In genomic region chr1:15426492-15427279, GRCh38 we compare ENCODE assay signal across 10 cellular contexts. TPM values are rescaled to one million over a fixed set of nuclear protein-coding genes. Genes with fewer than 3 reads are reported as not detected.
A peak's percentile ranks its signal among the peaks of the same experiment; 100 is the strongest.
DNase-seq lines count a peak whose midpoint lies in the region; ATAC-seq and TF ChIP-seq lines count a peak whose summit lies in the region.
"Had no signal": no experiment of that assay in that cellular context is flagged by ENCODE, and none has a peak within 500 bp of the region (broad histone marks: within the 10 kb centered on the region; RNA-seq: fewer than 3 reads in every experiment).

No MANE protein-coding gene starts in this region.

- H3K4me3 ChIP-seq in CD4-positive, CD25-positive, alpha-beta regulatory T cell (ENCODE audit: low read depth, low read length) = no peak overlapping the region
- no peak overlapping the region for H3K4me3 ChIP-seq in Peyer's patch
- H3K4me3 ChIP-seq in duodenal mucosa (ENCODE audit: low read depth in 1 of 2, low read length in 2 of 2) = no peak overlapping the region
- H3K4me3 ChIP-seq: thyroid gland had no signal

- peak overlapping the region in 2 of 3 donors; percentile 63 to 84 for H3K27ac Mint-ChIP-seq in CD4-positive, CD25-positive, alpha-beta regulatory T cell
- H3K27ac Mint-ChIP-seq in natural killer cell = peak overlapping the region; percentile 93 to 100

- H3K27me3 Mint-ChIP-seq in CD4-positive, CD25-positive, alpha-beta regulatory T cell = no peaks in the 10 kb centered on the region
- H3K27me3 Mint-ChIP-seq in natural killer cell (ENCODE audit: low read depth in 2 of 2) = no peaks in the 10 kb centered on the region

- no peak for ATAC-seq in CD4-positive, CD25-positive, alpha-beta regulatory T cell (ENCODE audit: low read depth in 2 of 2)
- peak in 1 of 3 donors; percentile 6 for ATAC-seq in natural killer cell
- ATAC-seq in HG02763 (IDR thresholded peaks at IDR 0.05; ENCODE audit: unreplicated experiment) = no peak

- H3K4me3 Mint-ChIP-seq in CD4-positive, CD25-positive, alpha-beta regulatory T cell = no peak overlapping the region
- H3K4me3 Mint-ChIP-seq in natural killer cell = peak overlapping the region; percentile 78

- DNase-seq in CD4-positive, CD25-positive, alpha-beta regulatory T cell = no peak
- DNase-seq in Peyer's patch = peak in 2 of 3 donors; percentile 83 to 84
- no peak for DNase-seq in natural killer cell
- DNase-seq in HuH-7.5 (ENCODE audit: low spot score) = no peak
- DNase-seq in mesenteric fat pad (ENCODE audit: low spot score) = no peak
- no peak for DNase-seq in activated CD4-positive, alpha-beta T cell treated with anti-CD3 and anti-CD28 coated beads for 48 hours
- DNase-seq: thyroid gland had no signal

- peak overlapping the region; percentile 42 to 55 for H3K9ac ChIP-seq in duodenal mucosa (ENCODE audit: low read depth in 1 of 2, low read length in 2 of 2)

- peaks cover 8% of the 10 kb centered on the region for H3K36me3 ChIP-seq in CD4-positive, CD25-positive, alpha-beta regulatory T cell (ENCODE audit: control insufficient read depth, insufficient read depth, low read length)
- peaks cover 0 to 47% (median 0%) of the 10 kb centered on the region in 3 donors for H3K36me3 ChIP-seq in Peyer's patch
- H3K36me3 ChIP-seq in duodenal mucosa (ENCODE audit: control insufficient read depth in 1 of 2, insufficient read depth in 2 of 2, low read length in 2 of 2) = peaks cover 0 to 46% of the 10 kb centered on the region in 2 donors

- H3K9me3 ChIP-seq in CD4-positive, CD25-positive, alpha-beta regulatory T cell (ENCODE audit: control insufficient read depth in 2 of 2, low read length in 2 of 2) = no peaks in the 10 kb centered on the region
- no peaks in the 10 kb centered on the region for H3K9me3 ChIP-seq in Peyer's patch
- H3K9me3 ChIP-seq in duodenal mucosa (ENCODE audit: control insufficient read depth in 1 of 2, low read length in 2 of 2) = no peaks in the 10 kb centered on the region
- H3K9me3 ChIP-seq: thyroid gland had no signal

- H3K27ac ChIP-seq in CD4-positive, CD25-positive, alpha-beta regulatory T cell (ENCODE audit: insufficient read depth, low read length, poor library complexity, severe bottlenecking) = no peak overlapping the region
- peak overlapping the region in 3 of 4 donors; percentile 73 to 95 (median 92) for H3K27ac ChIP-seq in Peyer's patch
- H3K27ac ChIP-seq in duodenal mucosa (ENCODE audit: low read depth, low read length) = peak overlapping the region; percentile 7
- H3K27ac ChIP-seq: thyroid gland had no signal

- no peaks in the 10 kb centered on the region for H3K4me1 ChIP-seq in CD4-positive, CD25-positive, alpha-beta regulatory T cell (ENCODE audit: control insufficient read depth, insufficient read depth, low read length, poor library complexity, severe bottlenecking)
- H3K4me1 ChIP-seq in Peyer's patch (peaks cover 0 to 48% (median 16%) of the 10 kb centered on the region in 4 donors), duodenal mucosa (ENCODE audit: control insufficient read depth in 1 of 2, insufficient read depth in 2 of 2, low read length in 2 of 2) (peaks cover 46 to 48% of the 10 kb centered on the region in 2 donors)

- H3K4me1 Mint-ChIP-seq in CD4-positive, CD25-positive, alpha-beta regulatory T cell = peaks cover 0 to 7% (median 6%) of the 10 kb centered on the region in 4 donors
- H3K4me1 Mint-ChIP-seq in natural killer cell = peaks cover 54 to 86% of the 10 kb centered on the region in 2 donors

- no peaks in the 10 kb centered on the region for H3K9me3 Mint-ChIP-seq in CD4-positive, CD25-positive, alpha-beta regulatory T cell
- no peaks in the 10 kb centered on the region for H3K9me3 Mint-ChIP-seq in natural killer cell

- H3K27me3 ChIP-seq in CD4-positive, CD25-positive, alpha-beta regulatory T cell (ENCODE audit: control insufficient read depth, insufficient read depth, low read length) = no peaks in the 10 kb centered on the region
- no peaks in the 10 kb centered on the region for H3K27me3 ChIP-seq in Peyer's patch
- no peaks in the 10 kb centered on the region for H3K27me3 ChIP-seq in duodenal mucosa (ENCODE audit: control insufficient read depth in 1 of 2, insufficient read depth in 2 of 2, low read length in 2 of 2)
- H3K27me3 ChIP-seq: thyroid gland had no signal

- H3K36me3 Mint-ChIP-seq in CD4-positive, CD25-positive, alpha-beta regulatory T cell = peaks cover 13% of the 10 kb centered on the region
- peaks cover 8% of the 10 kb centered on the region for H3K36me3 Mint-ChIP-seq in natural killer cell

- intact Hi-C loops in natural killer cell (cut with micrococcal nuclease) = no loop called here

- peak in 4 of 6 experiments; percentile 9 to 62 (median 60) for TF ChIP-seq CTCF in Peyer's patch (IDR thresholded peaks at IDR 0.05)
- TF ChIP-seq CTCF in natural killer cell (IDR thresholded peaks at IDR 0.05) = no peak

- no peak for TF ChIP-seq POLR2A in Peyer's patch (IDR thresholded peaks at IDR 0.05)

RNA-seq across cellular contexts. Expression of gene CTRC, which starts 11.6 kb away (rescaled TPM):
- total RNA-seq in CD4-positive, CD25-positive, alpha-beta regulatory T cell = 1.4 TPM
- polyA plus RNA-seq in CD4-positive, CD25-positive, alpha-beta regulatory T cell = not detected
- total RNA-seq in Peyer's patch (1 to 10 TPM in 1 of 4 donors, not detected in 3; 3.2 TPM), natural killer cell (1 to 10 TPM; 5.5 to 9.7 (median 6.4) TPM), mesenteric fat pad (1.5 TPM)
- total RNA-seq: pulmonary artery endothelial cell had no signal

RNA-seq across cellular contexts. Expression of gene EFHD2, which starts 17.0 kb away (rescaled TPM):
- 93.6 TPM for total RNA-seq in CD4-positive, CD25-positive, alpha-beta regulatory T cell
- 10 to 100 TPM; 45.3 to 77.4 (median 61.3) TPM for polyA plus RNA-seq in CD4-positive, CD25-positive, alpha-beta regulatory T cell
- total RNA-seq in Peyer's patch (100 to 1,000 TPM in 3 of 4 donors, 10 to 100 TPM in 1; 84.2 to 236 (median 196) TPM), natural killer cell (100 to 1,000 TPM; 804 to 952 (median 855) TPM), mesenteric fat pad (52.4 TPM)

RNA-seq across cellular contexts. Expression of gene CELA2A, which starts 29.8 kb away (rescaled TPM):
- total RNA-seq in CD4-positive, CD25-positive, alpha-beta regulatory T cell = not detected
- polyA plus RNA-seq in CD4-positive, CD25-positive, alpha-beta regulatory T cell = not detected
- total RNA-seq in Peyer's patch = not detected
- total RNA-seq in natural killer cell = not detected
- 0.74 TPM for total RNA-seq in mesenteric fat pad
- total RNA-seq: pulmonary artery endothelial cell, thyroid gland had no signal

RNA-seq across cellular contexts. Expression of gene CELA2B, which starts 49.2 kb away (rescaled TPM):
- not detected for total RNA-seq in CD4-positive, CD25-positive, alpha-beta regulatory T cell
- not detected for polyA plus RNA-seq in CD4-positive, CD25-positive, alpha-beta regulatory T cell
- total RNA-seq in Peyer's patch (not detected), natural killer cell (not detected), mesenteric fat pad (not detected)
- total RNA-seq: pulmonary artery endothelial cell, thyroid gland had no signal

Comparison
In these comparisons a context has a peak if more than half of its experiments do, and no peak if none do; other contexts are left out.
1. DNase-seq: peak in Peyer's patch (2 of 3); none in CD4-positive, CD25-positive, alpha-beta regulatory T cell (0 of 3), natural killer cell (single experiment), HuH-7.5 (single experiment), mesenteric fat pad (single experiment) and activated CD4-positive, alpha-beta T cell treated with anti-CD3 and anti-CD28 coated beads for 48 hours (single experiment).